1 cellular context compared by ENCODE assay signal in the genomic region with DNA sequence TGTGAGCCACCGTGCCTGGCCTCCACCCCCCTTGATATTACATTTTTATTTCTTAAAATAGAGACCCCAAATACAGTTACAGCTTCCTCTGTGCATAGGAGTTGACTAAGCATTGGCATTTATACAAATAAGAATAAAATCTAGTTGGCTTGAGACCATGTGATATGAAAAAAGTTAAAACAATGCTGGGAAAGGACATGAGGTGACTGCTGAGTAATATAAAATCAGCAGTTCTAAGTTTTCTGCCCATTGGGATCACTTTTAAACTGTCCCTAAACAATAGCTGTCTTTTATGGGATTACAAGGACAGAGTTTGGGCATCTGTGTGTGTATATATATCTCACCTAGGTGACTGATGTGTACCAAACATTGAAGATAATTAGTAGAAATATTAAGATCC.
A peak's percentile ranks its signal among the peaks of the same experiment; 100 is the strongest.
TF ChIP-seq lines count a peak whose summit lies in the region.

No MANE protein-coding gene starts in this region.

TF ChIP-seq in HepG2, 621 proteins besides CTCF, POLR2A, EP300 and RAD21 (continued from another document):
- TF ChIP-seq ZNF770 (CRISPR knock-in tag; IDR thresholded peaks at IDR 0.05) (0 out of 2 replicates have a peak, but pooled peaks have one; percentile 18), PREB (CRISPR knock-in tag; IDR thresholded peaks at IDR 0.05) (no peak), HIC2 (CRISPR knock-in tag; IDR thresholded peaks at IDR 0.05; ENCODE audit: low read depth) (no peak), NR2F1 (CRISPR knock-in tag; IDR thresholded peaks at IDR 0.05) (no peak)
